In genomic region chr22:24532075-24532474, GRCh38 we compare ENCODE assay signal across 26 cellular contexts. TPM values are rescaled to one million over a fixed set of nuclear protein-coding genes. Genes with fewer than 3 reads are reported as not detected.
DNase-seq lines count a peak whose midpoint lies in the region; ATAC-seq and TF ChIP-seq lines count a peak whose summit lies in the region.
"Had no signal": no experiment of that assay in that cellular context is flagged by ENCODE, and none has a peak within 500 bp of the region (broad histone marks: within the 10 kb centered on the region; RNA-seq: fewer than 3 reads in every experiment).

No MANE protein-coding gene starts in this region.

- H3K27me3 Mint-ChIP-seq in WTC11 (ENCODE audit: low read depth) (no peaks in the 10 kb centered on the region; the same call in none of the 2 replicates), chondrocyte (ENCODE audit: low read depth) (no peaks in the 10 kb centered on the region)
- H3K27me3 Mint-ChIP-seq: activated naive CD4-positive, alpha-beta T cell treated with anti-CD3 and anti-CD28 coated beads, Interleukin-2, amount 50 U/mL, for 24 hours; natural killer cell treated with Interleukin-12 subunit alpha and Interleukin-12 subunit beta and Interleukin-15 and Interleukin-18, amount 100 ng/mL, for 72 hours; stimulated activated naive B cell treated with anti-CD40 and anti-IgM and Interleukin-4, amounts not matched to agents 10 μg/mL and 1 μg/mL and 100 μg/mL, for 72 hours had no signal

- H3K4me3 Mint-ChIP-seq in WTC11 (no peak overlapping the region), chondrocyte (ENCODE audit: unreplicated experiment) (no peak overlapping the region)
- H3K4me3 Mint-ChIP-seq in stimulated activated effector memory CD8-positive, alpha-beta T cell treated with anti-CD3 and anti-CD28 coated beads, Interleukin-12 subunit alpha, Interleukin-12 subunit beta, amount 100 ng/mL, for 72 hours = no peak overlapping the region
- H3K4me3 Mint-ChIP-seq: activated CD8-positive, alpha-beta T cell treated with anti-CD3 and anti-CD28 coated beads, Interleukin-2, amount 10 ng/mL, durations not matched to agents 7 days and 5 days; activated naive CD4-positive, alpha-beta T cell treated with anti-CD3 and anti-CD28 coated beads, Interleukin-2, amount 50 U/mL, for 24 hours; natural killer cell treated with Interleukin-12 subunit alpha and Interleukin-12 subunit beta and Interleukin-15 and Interleukin-18, amount 100 ng/mL, for 72 hours; stimulated activated naive B cell treated with anti-CD40 and anti-IgM and Interleukin-4, amounts not matched to agents 10 μg/mL and 1 μg/mL and 100 μg/mL, for 72 hours had no signal

- H3K9me3 Mint-ChIP-seq in WTC11 (no peaks in the 10 kb centered on the region), chondrocyte (ENCODE audit: low read depth) (no peaks in the 10 kb centered on the region)
- H3K9me3 Mint-ChIP-seq in stimulated activated effector memory CD8-positive, alpha-beta T cell treated with anti-CD3 and anti-CD28 coated beads, Interleukin-12 subunit alpha, Interleukin-12 subunit beta, amount 100 ng/mL, for 72 hours = no peaks in the 10 kb centered on the region
- H3K9me3 Mint-ChIP-seq: activated naive CD4-positive, alpha-beta T cell treated with anti-CD3 and anti-CD28 coated beads, Interleukin-2, amount 50 U/mL, for 24 hours; natural killer cell treated with Interleukin-12 subunit alpha and Interleukin-12 subunit beta and Interleukin-15 and Interleukin-18, amount 100 ng/mL, for 72 hours had no signal

- no peaks in the 10 kb centered on the region for H3K4me1 Mint-ChIP-seq in WTC11
- H3K4me1 Mint-ChIP-seq in chondrocyte (ENCODE audit: low read depth) = no peaks in the 10 kb centered on the region
- peaks cover 6% of the 10 kb centered on the region for H3K4me1 Mint-ChIP-seq in stimulated activated effector memory CD8-positive, alpha-beta T cell treated with anti-CD3 and anti-CD28 coated beads, Interleukin-12 subunit alpha, Interleukin-12 subunit beta, amount 100 ng/mL, for 72 hours
- H3K4me1 Mint-ChIP-seq: activated naive CD4-positive, alpha-beta T cell treated with anti-CD3 and anti-CD28 coated beads, Interleukin-2, amount 50 U/mL, for 24 hours had no signal

- intact Hi-C loops in upper lobe of right lung (cut with DNase I) = no loop called here

- ATAC-seq in WTC11 = no peak
- ATAC-seq in upper lobe of right lung = peak; percentile 82
- no peak for ATAC-seq in HG02759 (IDR thresholded peaks at IDR 0.05; ENCODE audit: unreplicated experiment)
- no peak for ATAC-seq in stimulated activated effector memory CD8-positive, alpha-beta T cell treated with anti-CD3 and anti-CD28 coated beads, Interleukin-12 subunit alpha, Interleukin-12 subunit beta, amount 100 ng/mL, for 72 hours
- ATAC-seq: activated CD8-positive, alpha-beta T cell treated with anti-CD3 and anti-CD28 coated beads, Interleukin-2, amount 10 ng/mL, durations not matched to agents 7 days and 5 days; natural killer cell treated with Interleukin-12 subunit alpha and Interleukin-12 subunit beta and Interleukin-15 and Interleukin-18, amount 100 ng/mL, for 72 hours; stimulated activated naive B cell treated with anti-CD40 and anti-IgM and Interleukin-4, amounts not matched to agents 10 μg/mL and 1 μg/mL and 100 μg/mL, for 72 hours had no signal

- CTCF ChIA-PET in WTC11 (lab: Charles Lee) = interaction anchor here (0.7 kb wide), 1 partner anchor 29 kb away, joined by 3 read pairs; no protein-coding TSS in a partner anchor

- peak overlapping the region; percentile 39 to 64 for H3K27ac ChIP-seq in liver (ENCODE audit: low read depth in 1 of 2, low read length in 2 of 2)
- peak overlapping the region; percentile 13 for H3K27ac ChIP-seq in upper lobe of right lung

- H3K4me3 ChIP-seq in liver (ENCODE audit: low read depth in 1 of 3, low read length in 3 of 3) = no peak overlapping the region
- H3K4me3 ChIP-seq in upper lobe of right lung = no peak overlapping the region
- H3K4me3 ChIP-seq: HAP-1 had no signal

- TF ChIP-seq CTCF in WTC11 (IDR thresholded peaks at IDR 0.05) (no peak), liver (IDR thresholded peaks at IDR 0.05; ENCODE audit: low read depth, low read length, missing input control) (no peak), upper lobe of right lung (IDR thresholded peaks at IDR 0.05) (no peak), chondrocyte (IDR thresholded peaks at IDR 0.05) (no peak)

- H3K27ac Mint-ChIP-seq in WTC11 (no peak overlapping the region), chondrocyte (ENCODE audit: unreplicated experiment) (no peak overlapping the region)
- H3K27ac Mint-ChIP-seq in stimulated activated effector memory CD8-positive, alpha-beta T cell treated with anti-CD3 and anti-CD28 coated beads, Interleukin-12 subunit alpha, Interleukin-12 subunit beta, amount 100 ng/mL, for 72 hours = no peak overlapping the region
- H3K27ac Mint-ChIP-seq: activated CD8-positive, alpha-beta T cell treated with anti-CD3 and anti-CD28 coated beads, Interleukin-2, amount 10 ng/mL, durations not matched to agents 7 days and 5 days; activated naive CD4-positive, alpha-beta T cell treated with anti-CD3 and anti-CD28 coated beads, Interleukin-2, amount 50 U/mL, for 24 hours; natural killer cell treated with Interleukin-12 subunit alpha and Interleukin-12 subunit beta and Interleukin-15 and Interleukin-18, amount 100 ng/mL, for 72 hours; stimulated activated naive B cell treated with anti-CD40 and anti-IgM and Interleukin-4, amounts not matched to agents 10 μg/mL and 1 μg/mL and 100 μg/mL, for 72 hours had no signal

- H3K36me3 ChIP-seq in liver (ENCODE audit: control insufficient read depth in 4 of 4, insufficient read depth in 3 of 4, low read depth in 1 of 4, low read length in 3 of 4) = peaks cover 0 to 21% (median 7%) of the 10 kb centered on the region in 4 donors
- H3K36me3 ChIP-seq in upper lobe of right lung = no peaks in the 10 kb centered on the region
- H3K36me3 ChIP-seq: HAP-1 had no signal

- 58% methylated on average over 1 of the region's 1 CpG for WGBS in liver

- no peaks in the 10 kb centered on the region for H3K27me3 ChIP-seq in liver (ENCODE audit: control insufficient read depth in 4 of 4, insufficient read depth in 4 of 4, low read length in 3 of 4)
- H3K27me3 ChIP-seq in upper lobe of right lung = no peaks in the 10 kb centered on the region

- H3K4me1 ChIP-seq in liver (ENCODE audit: control insufficient read depth in 4 of 4, insufficient read depth in 4 of 4, low read length in 3 of 4) (peaks cover 4 to 37% (median 5%) of the 10 kb centered on the region in 4 donors), upper lobe of right lung (no peaks in the 10 kb centered on the region)
- H3K4me1 ChIP-seq: HAP-1 had no signal

- H3K9me3 ChIP-seq in liver (ENCODE audit: control insufficient read depth in 4 of 4, low read length in 3 of 4) = no peaks in the 10 kb centered on the region
- H3K9me3 ChIP-seq in upper lobe of right lung = no peaks in the 10 kb centered on the region
- H3K9me3 ChIP-seq: HAP-1 had no signal

- H3K9ac ChIP-seq in liver (ENCODE audit: low read depth in 1 of 2, low read length in 2 of 2) = no peak overlapping the region

- DNase-seq in DMS153 (lab: John Stamatoyannopoulos, UW) (peak; percentile 43), DMS153 treated with DMSO at 0.1 percent for 48 hours (lab: John Stamatoyannopoulos, UW; ENCODE audit: unreplicated experiment) (no peak), WTC11 (ENCODE audit: low spot score) (no peak), upper lobe of right lung (no peak), chondrocyte (ENCODE audit: low spot score) (no peak)
- no peak for DNase-seq in stimulated activated effector memory CD8-positive, alpha-beta T cell treated with anti-CD3 and anti-CD28 coated beads, Interleukin-12 subunit alpha, Interleukin-12 subunit beta, amount 100 ng/mL, for 72 hours (ENCODE audit: low spot score in 2 of 2)
- DNase-seq: 8988T; activated CD4-positive, alpha-beta T cell treated with anti-CD3 and anti-CD28 coated beads for 4 hours; activated CD8-positive, alpha-beta T cell treated with anti-CD3 and anti-CD28 coated beads, Interleukin-2, amount 10 ng/mL, durations not matched to agents 7 days and 5 days; amygdala; C1 segment of cervical spinal cord; COR-L47; DND-41; effector CD4-positive, alpha-beta T cell; NCI-H146; NCI-H524 treated with DMSO at 0.1 percent for 48 hours; occipital lobe; SHP77; stimulated activated naive B cell treated with anti-CD40 and anti-IgM and Interleukin-4, amounts not matched to agents 10 μg/mL and 1 μg/mL and 100 μg/mL, for 72 hours; substantia nigra; trophoblast cell had no signal

- POLR2A ChIA-PET in WTC11 (lab: Charles Lee) = no interaction called here

- H3K36me3 Mint-ChIP-seq in WTC11 = no peaks in the 10 kb centered on the region
- no peaks in the 10 kb centered on the region for H3K36me3 Mint-ChIP-seq in chondrocyte (ENCODE audit: low read depth)
- no peaks in the 10 kb centered on the region for H3K36me3 Mint-ChIP-seq in stimulated activated effector memory CD8-positive, alpha-beta T cell treated with anti-CD3 and anti-CD28 coated beads, Interleukin-12 subunit alpha, Interleukin-12 subunit beta, amount 100 ng/mL, for 72 hours
- H3K36me3 Mint-ChIP-seq: activated naive CD4-positive, alpha-beta T cell treated with anti-CD3 and anti-CD28 coated beads, Interleukin-2, amount 50 U/mL, for 24 hours; natural killer cell treated with Interleukin-12 subunit alpha and Interleukin-12 subunit beta and Interleukin-15 and Interleukin-18, amount 100 ng/mL, for 72 hours had no signal

- TF ChIP-seq RAD21 in liver (IDR thresholded peaks at IDR 0.05) = peak in 1 of 2 donors; percentile 32

TF ChIP-seq in WTC11, 78 proteins besides CTCF, POLR2A, EP300 and RAD21 (continues in another document):
- TF ChIP-seq GABPB1 (CRISPR knock-in tag; IDR thresholded peaks at IDR 0.05) = peak; percentile 39; the same call in 1 of the 2 replicates

TF ChIP-seq in liver, 16 proteins besides CTCF, POLR2A, EP300 and RAD21 (continues in another document):
- peak; percentile 33 for TF ChIP-seq MAX (IDR thresholded peaks at IDR 0.05)
- TF ChIP-seq FOXA2 (IDR thresholded peaks at IDR 0.05) = no peak
- TF ChIP-seq GABPA (IDR thresholded peaks at IDR 0.05 in 1 of 2, conservative IDR thresholded peaks at IDR 0.05 in 1 of 2) = no peak
- peak; percentile 30 for TF ChIP-seq SP1 (IDR thresholded peaks at IDR 0.05)

RNA-seq across cellular contexts. Expression of gene GUCD1, which starts 22.9 kb away (rescaled TPM):
- 77.0 to 105 TPM (median 86.2 TPM) in 3 replicates for total RNA-seq in WTC11 (2021)
- total RNA-seq in liver = 100 to 1,000 TPM; 176 to 202 TPM
- 100 to 1,000 TPM; 118 to 182 TPM for polyA plus RNA-seq in liver
- total RNA-seq in upper lobe of right lung = 148 TPM
- total RNA-seq in chondrocyte = 77.3 to 84.7 TPM (median 77.9 TPM) in 3 replicates

RNA-seq across cellular contexts. Expression of gene SNRPD3, which starts 23.7 kb away (rescaled TPM):
- 186 to 198 TPM (median 194 TPM) in 3 replicates for total RNA-seq in WTC11 (2021)
- total RNA-seq in liver = 100 to 1,000 TPM in 1 of 2 donors, 10 to 100 TPM in 1; 91.3 to 128 TPM
- polyA plus RNA-seq in liver = 10 to 100 TPM; 57.2 to 80.6 TPM
- total RNA-seq in upper lobe of right lung = 64.5 TPM
- 59.3 to 84.8 TPM (median 63.9 TPM) in 3 replicates for total RNA-seq in chondrocyte

RNA-seq across cellular contexts. Expression of gene UPB1, which starts 36.9 kb away (rescaled TPM):
- total RNA-seq in WTC11 (2021) = 0.09 to 0.18 TPM (median 0.09 TPM) in 3 replicates
- total RNA-seq in liver = 10 to 100 TPM in 1 of 2 donors, 1 to 10 TPM in 1; 7.1 to 67.6 TPM
- 100 to 1,000 TPM in 1 of 2 donors, 10 to 100 TPM in 1; 50.0 to 115 TPM for polyA plus RNA-seq in liver
- total RNA-seq in upper lobe of right lung = 1.5 TPM
- 0.15 to 0.31 TPM (median 0.18 TPM) in 3 replicates for total RNA-seq in chondrocyte
- total RNA-seq: occipital lobe had no signal
